In the genomic region with DNA sequence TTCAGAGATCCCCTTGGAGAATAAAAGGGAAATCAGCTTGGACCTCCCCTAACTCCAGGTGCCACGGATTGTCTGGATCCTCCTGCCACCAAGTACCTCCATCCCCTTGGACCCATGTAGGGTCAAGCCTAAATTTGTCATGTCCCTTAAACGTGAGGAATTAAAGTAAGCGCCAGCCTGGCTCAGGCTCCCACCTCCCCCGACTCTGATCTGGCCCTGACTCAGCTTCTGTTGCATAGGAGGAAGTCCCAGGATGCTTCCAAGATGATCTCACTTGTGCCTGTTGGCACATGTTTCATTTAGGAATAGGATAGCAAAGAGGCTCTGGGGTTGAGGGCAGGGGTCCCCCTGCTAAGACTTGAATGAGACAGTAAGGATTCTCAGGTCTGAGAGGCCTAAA, we compare ENCODE assay signal across 12 cellular contexts.
DNase-seq lines count a peak whose midpoint lies in the region; ATAC-seq and TF ChIP-seq lines count a peak whose summit lies in the region.
"Had no signal": no experiment of that assay in that cellular context is flagged by ENCODE, and none has a peak within 500 bp of the region (broad histone marks: within the 10 kb centered on the region; RNA-seq: fewer than 3 reads in every experiment).

No MANE protein-coding gene starts in this region.

- peak overlapping the region; percentile 94 for H2AK5ac ChIP-seq in IMR-90 (ENCODE audit: low read depth, low read length)
- peak overlapping the region; percentile 98 for H2AK5ac ChIP-seq in mesenchymal stem cell (ENCODE audit: low read length, severe bottlenecking)

- H3K4me3 ChIP-seq in AG10803 (ENCODE audit: low read length) (no peak overlapping the region), IMR-90 (ENCODE audit: insufficient read depth, low read depth, low read length) (no peak overlapping the region), cardiac fibroblast (replicated peaks in 1 of 2; ENCODE audit: low read depth in 2 of 2, low read length in 2 of 2) (no peak overlapping the region), mesenchymal stem cell (ENCODE audit: insufficient read depth in 1 of 2, low read depth in 1 of 2, low read length in 2 of 2) (no peak overlapping the region)

- no peaks in the 10 kb centered on the region; the same call in 1 of the 2 replicates for H3K9me3 ChIP-seq in IMR-90 (ENCODE audit: control insufficient read depth, insufficient read depth, low read length)
- H3K9me3 ChIP-seq in mesenchymal stem cell (ENCODE audit: control insufficient read depth, low read length) = peaks cover 6% of the 10 kb centered on the region

- TF ChIP-seq CTCF in AG10803 (conservative IDR thresholded peaks at IDR 0.05; ENCODE audit: low read length) (no peak), IMR-90 (conservative IDR thresholded peaks at IDR 0.05; ENCODE audit: low read depth, low read length) (no peak), cardiac fibroblast (IDR thresholded peaks at IDR 0.05; ENCODE audit: low read depth, low read length) (no peak)

- peak overlapping the region; percentile 66 to 99 for H2BK12ac ChIP-seq in mesenchymal stem cell (ENCODE audit: low read length in 2 of 2)

- no peak for TF ChIP-seq POLR2A in IMR-90 (IDR thresholded peaks at IDR 0.05; ENCODE audit: low read depth, low read length)

- H2AK9ac ChIP-seq in IMR-90 (replicated peaks; ENCODE audit: low read depth, low read length, poor library complexity) = peak overlapping the region; percentile 86

- H3K14ac ChIP-seq in IMR-90 (replicated peaks; ENCODE audit: low read depth, low read length) (peak overlapping the region; percentile 86), mesenchymal stem cell (ENCODE audit: low read length in 2 of 2) (no peak overlapping the region)

- in situ Hi-C loops in IMR-90 (cut with MboI; ENCODE audit: low sequenced_read_pairs) = no loop called here

- H2BK5ac ChIP-seq in IMR-90 (ENCODE audit: low read depth, low read length, poor library complexity, severe bottlenecking) = peak overlapping the region; percentile 81
- peak overlapping the region; percentile 35 for H2BK5ac ChIP-seq in mesenchymal stem cell (ENCODE audit: low read depth, low read length, poor library complexity, severe bottlenecking)

- CTCF ChIA-PET in IMR-90 (lab: Yijun Ruan, JAX) = interaction anchor here (0.6 kb wide), 1 partner anchor 230 kb away, joined by 7 read pairs; no protein-coding TSS in a partner anchor

- H4K91ac ChIP-seq in IMR-90 (ENCODE audit: insufficient read depth, low read depth, low read length) (peak overlapping the region; percentile 96), mesenchymal stem cell (ENCODE audit: low read length) (peak overlapping the region; percentile 88)

- H3K23ac ChIP-seq in IMR-90 (ENCODE audit: low read depth, low read length) (peak overlapping the region; percentile 84), mesenchymal stem cell (ENCODE audit: low read length in 2 of 2) (no peak overlapping the region)

- peak overlapping the region; percentile 83 to 93 for H4K8ac ChIP-seq in IMR-90 (ENCODE audit: low read depth in 2 of 2, low read length in 2 of 2)
- H4K8ac ChIP-seq in mesenchymal stem cell (ENCODE audit: low read length) = peak overlapping the region; percentile 71

- peaks cover 28% of the 10 kb centered on the region for H3K9me1 ChIP-seq in IMR-90 (ENCODE audit: insufficient read depth, low read length)

- peaks cover 28% of the 10 kb centered on the region for H3K4me1 ChIP-seq in IMR-90 (ENCODE audit: control insufficient read depth, insufficient read depth, low read length)
- peaks cover 14% of the 10 kb centered on the region for H3K4me1 ChIP-seq in mesenchymal stem cell (ENCODE audit: control insufficient read depth, insufficient read depth, low read depth, low read length)

- peak overlapping the region; percentile 77 for H4K5ac ChIP-seq in IMR-90 (ENCODE audit: low read depth, low read length)

- H3K36me3 ChIP-seq in IMR-90 (ENCODE audit: control insufficient read depth, insufficient read depth, low read length) (no peaks in the 10 kb centered on the region), mesenchymal stem cell (ENCODE audit: control insufficient read depth in 1 of 2, insufficient read depth in 2 of 2, low read depth in 1 of 2, low read length in 2 of 2) (no peaks in the 10 kb centered on the region)

- peak overlapping the region; percentile 53 for H3K27ac ChIP-seq in IMR-90 (ENCODE audit: insufficient read depth, low read length)
- peak overlapping the region; percentile 31 for H3K27ac ChIP-seq in mesenchymal stem cell (ENCODE audit: low read length, poor library complexity, severe bottlenecking)

- peak overlapping the region; percentile 97 for H2BK20ac ChIP-seq in IMR-90 (ENCODE audit: low read depth, low read length)

- intact Hi-C loops in IMR-90 (cut with micrococcal nuclease) = loop anchor here (10.0 kb wide), 1 partner anchor 129 kb away; no protein-coding TSS in a partner anchor

- BruUV-seq in IMR-90 (replicated peaks; lab: Mats Ljungman, UMichigan) = no TSS peak

- peaks cover 0 to 8% of the 10 kb centered on the region in 2 experiments; a peak in 1 of 4 replicates for H3K79me1 ChIP-seq in IMR-90 (ENCODE audit: low read depth in 1 of 2, low read length in 2 of 2)
- peaks cover 2% of the 10 kb centered on the region for H3K79me1 ChIP-seq in mesenchymal stem cell (replicated peaks; ENCODE audit: low read length, poor library complexity, severe bottlenecking)

- H3K9ac ChIP-seq in IMR-90 (ENCODE audit: low read depth, low read length) = no peak overlapping the region
- peak overlapping the region; percentile 12 for H3K9ac ChIP-seq in mesenchymal stem cell (ENCODE audit: low read length)

- H3K18ac ChIP-seq in IMR-90 (ENCODE audit: low read depth, low read length) (peak overlapping the region; percentile 89), mesenchymal stem cell (ENCODE audit: low read depth in 1 of 2, low read length in 2 of 2) (peak overlapping the region; percentile 38 to 83)

- POLR2A ChIA-PET in IMR-90 (lab: Charles Lee; ENCODE audit: unreplicated experiment) = no interaction called here

- peak overlapping the region; percentile 72 for H2AFZ ChIP-seq in IMR-90 (replicated peaks; ENCODE audit: low read length, poor library complexity)
- H2AFZ ChIP-seq in mesenchymal stem cell (ENCODE audit: low read depth, low read length) = no peak overlapping the region

- peak overlapping the region; percentile 96 for H3K4ac ChIP-seq in IMR-90 (ENCODE audit: low read depth, low read length)
- H3K4ac ChIP-seq in mesenchymal stem cell (ENCODE audit: low read depth in 1 of 2, low read length in 2 of 2) = peak overlapping the region in 1 of 2 experiments; percentile 69

- H3K56ac ChIP-seq in IMR-90 (ENCODE audit: extremely low read depth, insufficient read depth, low read length) = peak overlapping the region; percentile 60

- H3K27me3 ChIP-seq in IMR-90 (ENCODE audit: control insufficient read depth, insufficient read depth, low read length) (no peaks in the 10 kb centered on the region), mesenchymal stem cell (ENCODE audit: control insufficient read depth in 1 of 2, insufficient read depth in 1 of 2, low read length in 2 of 2) (no peaks in the 10 kb centered on the region)

- 0% methylated on average over 1 of the region's 4 CpGs; no CpG with 5 or more reads in 1 of the 2 experiments for WGBS in IMR-90 (ENCODE audit: extremely low coverage in 2 of 2, insufficient read length in 1 of 2), 2 experiments
- WGBS in mesenchymal stem cell = 22% methylated on average over 4 of the region's 4 CpGs

- ATAC-seq in IMR-90 (ENCODE audit: low read depth) = peak; percentile 69
- ATAC-seq: activated T-helper 17 cell treated with anti-CD3 and anti-CD28 coated beads, Interleukin-2, amount 50 U/mL, for 72 hours had no signal

- dilution Hi-C loops in IMR-90 (cut with HindIII; ENCODE audit: low sequenced_read_pairs, unreplicated experiment) = no loop called here

- no peaks in the 10 kb centered on the region for H4K20me1 ChIP-seq in IMR-90 (ENCODE audit: insufficient read depth, low read length)

- TF ChIP-seq RAD21 in IMR-90 (IDR thresholded peaks at IDR 0.05; ENCODE audit: low read length) = no peak

- peak overlapping the region; percentile 99 for H2BK15ac ChIP-seq in IMR-90 (ENCODE audit: low read depth, low read length)
- H2BK15ac ChIP-seq in mesenchymal stem cell (ENCODE audit: low read depth, poor library complexity, severe bottlenecking) = peak overlapping the region; percentile 34

- H2BK120ac ChIP-seq in IMR-90 (ENCODE audit: low read depth, low read length) (peak overlapping the region; percentile 97), mesenchymal stem cell (ENCODE audit: low read depth, low read length) (no peak overlapping the region)

- H3K4me2 ChIP-seq in IMR-90 (ENCODE audit: low read depth, low read length) = no peak overlapping the region
- H3K4me2 ChIP-seq in mesenchymal stem cell (ENCODE audit: low read length, poor library complexity, severe bottlenecking) = no peak overlapping the region

- DNase-seq in AG10803 (ENCODE audit: low read depth) (peak; percentile 78), IMR-90 (peak; percentile 88), cardiac fibroblast (ENCODE audit: low read depth in 2 of 2) (peak; percentile 63 to 84), mesenchymal stem cell (peak; percentile 73), NCI-H510A treated with DMSO at 0.1 percent for 48 hours (lab: John Stamatoyannopoulos, UW) (no peak), NCI-H748 (lab: John Stamatoyannopoulos, UW; ENCODE audit: unreplicated experiment) (no peak), NCI-H2029 (lab: John Stamatoyannopoulos, UW) (no peak), NCI-H82 (lab: John Stamatoyannopoulos, UW) (no peak)
- DNase-seq: COR-L47; OCI-M1; stimulated activated CD4-positive, alpha-beta T cell treated with anti-CD3 and anti-CD28 coated beads, Interleukin-4, amount 100 ng/mL, for 24 hours had no signal

TF ChIP-seq in IMR-90, 13 proteins besides CTCF, POLR2A, EP300 and RAD21 (continues in another document):
- TF ChIP-seq, protein P1, sequence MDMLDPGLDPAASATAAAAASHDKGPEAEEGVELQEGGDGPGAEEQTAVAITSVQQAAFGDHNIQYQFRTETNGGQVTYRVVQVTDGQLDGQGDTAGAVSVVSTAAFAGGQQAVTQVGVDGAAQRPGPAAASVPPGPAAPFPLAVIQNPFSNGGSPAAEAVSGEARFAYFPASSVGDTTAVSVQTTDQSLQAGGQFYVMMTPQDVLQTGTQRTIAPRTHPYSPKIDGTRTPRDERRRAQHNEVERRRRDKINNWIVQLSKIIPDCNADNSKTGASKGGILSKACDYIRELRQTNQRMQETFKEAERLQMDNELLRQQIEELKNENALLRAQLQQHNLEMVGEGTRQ (IDR thresholded peaks at IDR 0.05; ENCODE audit: low read depth, low read length) = no peak
- TF ChIP-seq RCOR1 (IDR thresholded peaks at IDR 0.05; ENCODE audit: insufficient replicate concordance, low read length) = no peak
- TF ChIP-seq MAFK (IDR thresholded peaks at IDR 0.05; ENCODE audit: low read depth, low read length) = peak; percentile 52; the same call in 1 of the 2 replicates
- no peak for TF ChIP-seq RFX5 (IDR thresholded peaks at IDR 0.05; ENCODE audit: low read depth, low read length)
- peak; percentile 72 for TF ChIP-seq FOS (IDR thresholded peaks at IDR 0.05; ENCODE audit: low read depth, low read length)
- peak; percentile 83 for TF ChIP-seq CEBPB (IDR thresholded peaks at IDR 0.05; ENCODE audit: low read depth, low read length)
- TF ChIP-seq NFE2L2 (IDR thresholded peaks at IDR 0.05; ENCODE audit: low read depth, low read length) = peak; percentile 69
- TF ChIP-seq SMC3 (IDR thresholded peaks at IDR 0.05; ENCODE audit: low read depth, low read length) = no peak

Comparison
In these comparisons a context has a peak if more than half of its experiments do, and no peak if none do; other contexts are left out.
1. DNase-seq: peak in AG10803 (single experiment), IMR-90 (single experiment), cardiac fibroblast (2 of 2) and mesenchymal stem cell (single experiment); none in NCI-H510A treated with DMSO at 0.1 percent for 48 hours (single experiment), NCI-H748 (single experiment), NCI-H2029 (single experiment) and NCI-H82 (single experiment).